ENCODE assay signal across 19 cellular contexts in the genomic region with DNA sequence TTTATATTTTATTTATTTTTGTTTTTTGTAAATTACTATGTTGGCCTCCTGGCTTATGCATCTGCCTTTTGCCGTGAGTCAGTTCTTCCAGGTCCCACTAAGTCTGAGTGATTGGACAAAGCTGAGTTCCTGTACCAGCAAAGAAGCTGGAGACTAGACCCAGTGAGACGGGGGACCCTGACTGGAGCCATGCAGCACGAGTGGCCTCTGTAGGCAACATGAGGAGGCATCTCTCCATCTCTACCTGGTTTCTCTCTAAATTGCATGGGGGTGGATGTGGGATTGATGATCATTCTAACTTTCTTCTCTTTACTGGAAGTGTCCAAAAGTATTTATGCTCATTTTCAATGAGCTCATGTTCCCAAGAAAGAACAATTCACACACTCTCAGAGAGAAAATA.
DNase-seq lines count a peak whose midpoint lies in the region; ATAC-seq, FAIRE-seq and TF ChIP-seq lines count a peak whose summit lies in the region.
"Had no signal": no experiment of that assay in that cellular context is flagged by ENCODE, and none has a peak within 500 bp of the region (broad histone marks: within the 10 kb centered on the region; RNA-seq: fewer than 3 reads in every experiment).

No MANE protein-coding gene starts in this region.

- in situ Hi-C loops in Panc1 (cut with HindIII; ENCODE audit: low pct_unique_long_range_greater_than_20kb, low sequenced_read_pairs): no loop called here

- H3K9me2 ChIP-seq in HCT116 (ENCODE audit: insufficient read depth): no peaks in the 10 kb centered on the region

- no peaks in the 10 kb centered on the region for H3K36me3 ChIP-seq in HCT116 (ENCODE audit: control insufficient read depth in 1 of 2, insufficient read depth in 2 of 2, low read length in 2 of 2)
- no peaks in the 10 kb centered on the region for H3K36me3 ChIP-seq in Panc1 (ENCODE audit: control insufficient read depth, insufficient read depth, low read length)
- no peaks in the 10 kb centered on the region for H3K36me3 ChIP-seq in A673 (ENCODE audit: insufficient read depth, low read length, poor library complexity, severe bottlenecking)

- H4K20me1 ChIP-seq in HCT116 (ENCODE audit: insufficient read depth): no peaks in the 10 kb centered on the region

- H3K27me3 ChIP-seq in HCT116 (ENCODE audit: insufficient read depth, low read length): peaks cover 13% of the 10 kb centered on the region; the same call in 1 of the 2 replicates
- no peaks in the 10 kb centered on the region for H3K27me3 ChIP-seq in Panc1 (ENCODE audit: control insufficient read depth, insufficient read depth, low read length)
- H3K27me3 ChIP-seq in A673 (replicated peaks; ENCODE audit: insufficient read depth, low read depth, low read length, poor library complexity): no peaks in the 10 kb centered on the region

- H3K79me2 ChIP-seq in HCT116 (ENCODE audit: insufficient read depth, low read length): no peaks in the 10 kb centered on the region

- H3K4me3 ChIP-seq in HCT116 (replicated peaks in 1 of 2; ENCODE audit: low read depth in 1 of 2, low read length in 2 of 2) (no peak overlapping the region), Panc1 (ENCODE audit: low read depth in 2 of 2, low read length in 2 of 2) (no peak overlapping the region), epithelial cell of proximal tubule (ENCODE audit: low read depth, low read length) (no peak overlapping the region), A673 (ENCODE audit: low read depth, low read length, poor library complexity, severe bottlenecking) (no peak overlapping the region)
- H3K4me3 ChIP-seq: smooth muscle cell had no signal

- intact Hi-C loops in HCT116 (cut with micrococcal nuclease) (loop anchor here (10.0 kb wide), 1 partner anchor 623 kb away; no protein-coding TSS in a partner anchor), Panc1 (cut with micrococcal nuclease; ENCODE audit: unreplicated experiment) (no loop called here), A673 (cut with micrococcal nuclease; ENCODE audit: unreplicated experiment) (no loop called here)

- no peak for TF ChIP-seq POLR2A in HCT116 (IDR thresholded peaks at IDR 0.05; ENCODE audit: borderline replicate concordance, extremely low read depth, insufficient read depth, insufficient read length)

- H3K4me1 ChIP-seq in HCT116 (ENCODE audit: control insufficient read depth in 1 of 2, insufficient read depth in 2 of 2, low read length in 2 of 2) (no peaks in the 10 kb centered on the region), Panc1 (ENCODE audit: control insufficient read depth, insufficient read depth, low read length) (no peaks in the 10 kb centered on the region), A673 (ENCODE audit: insufficient read depth, low read length, poor library complexity, severe bottlenecking) (no peaks in the 10 kb centered on the region)

- no peak; the same call in 1 of the 2 replicates for ATAC-seq in HCT116
- no peak for ATAC-seq in Panc1
- ATAC-seq in GM21423 (IDR thresholded peaks at IDR 0.05; ENCODE audit: unreplicated experiment): no peak
- ATAC-seq in HG03280 (IDR thresholded peaks at IDR 0.05; ENCODE audit: unreplicated experiment): no peak
- ATAC-seq: stimulated activated naive B cell treated with anti-CD40 and anti-IgM and Interleukin-4, amounts not matched to agents 10 μg/mL and 1 μg/mL and 100 μg/mL, for 72 hours had no signal

- no peak for DNase-seq in D721Med (ENCODE audit: insufficient read length, low spot score)
- no peak for DNase-seq in HCT116 (ENCODE audit: low read depth, low spot score)
- DNase-seq in Panc1 (ENCODE audit: low read depth, low spot score): no peak
- no peak for DNase-seq in epithelial cell of proximal tubule (ENCODE audit: low read depth)
- no peak for DNase-seq in A673 (ENCODE audit: low spot score)
- DNase-seq in NCI-H526 treated with DMSO at 0.1 percent for 48 hours (lab: John Stamatoyannopoulos, UW): no peak
- DNase-seq: activated CD8-positive, alpha-beta memory T cell treated with anti-CD3 and anti-CD28 coated beads, Interleukin-2, amount 50 U/mL, for 48 hours; NCI-H1048; NCI-H2029 treated with DMSO at 0.1 percent for 48 hours; NCI-H226; NCI-H82; stimulated activated naive B cell treated with anti-CD40 and anti-IgM and Interleukin-4, amounts not matched to agents 10 μg/mL and 1 μg/mL and 100 μg/mL, for 72 hours; T-helper 9 cell had no signal

- POLR2A ChIA-PET in HCT116 (lab: Charles Lee) (no interaction called here), Panc1 (lab: Charles Lee) (no interaction called here), A673 (lab: Charles Lee; ENCODE audit: low non-redundant PET) (no interaction called here)

- no peaks in the 10 kb centered on the region for H3K9me3 ChIP-seq in HCT116 (ENCODE audit: control insufficient read depth in 1 of 2, insufficient read depth in 1 of 2, low read depth in 1 of 2, low read length in 2 of 2)
- H3K9me3 ChIP-seq in Panc1 (ENCODE audit: control insufficient read depth, insufficient read depth, low read depth, low read length): no peaks in the 10 kb centered on the region
- no peaks in the 10 kb centered on the region for H3K9me3 ChIP-seq in A673 (ENCODE audit: low read depth, low read length, poor library complexity, severe bottlenecking)

- BruUV-seq in HCT116 (replicated peaks; lab: Mats Ljungman, UMichigan) (no TSS peak), Panc1 (replicated peaks; lab: Mats Ljungman, UMichigan) (no TSS peak), A673 (replicated peaks; lab: Mats Ljungman, UMichigan) (no TSS peak)

- TF ChIP-seq RAD21 in HCT116 (IDR thresholded peaks at IDR 0.05; ENCODE audit: low read depth): 0 out of 2 replicates have a peak, but pooled peaks have one; percentile 13

- no peak overlapping the region for H3K27ac ChIP-seq in HCT116 (ENCODE audit: low read depth, low read length)
- no peak overlapping the region for H3K27ac ChIP-seq in Panc1 (ENCODE audit: low read length)
- H3K27ac ChIP-seq in A673 (ENCODE audit: low read depth, low read length, poor library complexity, severe bottlenecking): no peak overlapping the region
- H3K27ac ChIP-seq: KMS-11 had no signal

- no peak for FAIRE-seq in D721Med (lab: Jason Lieb, UNC)
- FAIRE-seq: colon, endometrium had no signal

- RAD21 ChIA-PET in HCT116 (lab: Charles Lee; ENCODE audit: low non-redundant PET in 1 of 2, low total read pairs in 2 of 2, uncharacterized antibody in 2 of 2, unreplicated experiment in 2 of 2): no interaction called here

- H3K9ac ChIP-seq in HCT116 (ENCODE audit: low read length): no peak overlapping the region
- H3K9ac ChIP-seq: KMS-11 had no signal

- TF ChIP-seq CTCF in D721Med (IDR thresholded peaks at IDR 0.05; ENCODE audit: insufficient read depth, missing control alignments) (peak; percentile 4), HCT116 (IDR thresholded peaks at IDR 0.05 in 2 of 3, conservative IDR thresholded peaks at IDR 0.05 in 1 of 3; ENCODE audit: borderline replicate concordance in 1 of 3, insufficient read depth in 1 of 3, low read depth in 2 of 3, low read length in 2 of 3) (no peak; a peak in 1 of 6 replicates), Panc1 (IDR thresholded peaks at IDR 0.05) (peak; percentile 34), epithelial cell of proximal tubule (conservative IDR thresholded peaks at IDR 0.05; ENCODE audit: low read depth, low read length) (peak; percentile 33), A673 (conservative IDR thresholded peaks at IDR 0.05; ENCODE audit: low read depth, low read length) (no peak)

- CTCF ChIA-PET in HCT116 (lab: Charles Lee) (no interaction called here), Panc1 (lab: Charles Lee) (no interaction called here), A673 (lab: Charles Lee) (no interaction called here)

- H2AFZ ChIP-seq in HCT116 (ENCODE audit: low read depth, low read length, poor library complexity, severe bottlenecking): no peak overlapping the region

- no peak overlapping the region for H3K4me2 ChIP-seq in HCT116 (ENCODE audit: low read length)
- H3K4me2 ChIP-seq: KMS-11, smooth muscle cell had no signal

TF ChIP-seq in HCT116, 20 proteins besides CTCF, POLR2A, EP300 and RAD21 (continues in another document):
- no peak for TF ChIP-seq POLR2AphosphoS5 (IDR thresholded peaks at IDR 0.05; ENCODE audit: low read depth, low read length)
- TF ChIP-seq CEBPB (IDR thresholded peaks at IDR 0.05; ENCODE audit: low read depth): no peak
- TF ChIP-seq, protein P1, sequence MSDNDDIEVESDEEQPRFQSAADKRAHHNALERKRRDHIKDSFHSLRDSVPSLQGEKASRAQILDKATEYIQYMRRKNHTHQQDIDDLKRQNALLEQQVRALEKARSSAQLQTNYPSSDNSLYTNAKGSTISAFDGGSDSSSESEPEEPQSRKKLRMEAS (IDR thresholded peaks at IDR 0.05): no peak
- no peak for TF ChIP-seq ELF1 (IDR thresholded peaks at IDR 0.05; ENCODE audit: borderline replicate concordance, low read depth)
- no peak for TF ChIP-seq YY1 (IDR thresholded peaks at IDR 0.05; ENCODE audit: extremely low read depth, insufficient replicate concordance, low read depth, low read length)
- TF ChIP-seq EZH2phosphoT487 (IDR thresholded peaks at IDR 0.05; ENCODE audit: borderline replicate concordance): no peak
- no peak for TF ChIP-seq ZNF274 (IDR thresholded peaks at IDR 0.05; ENCODE audit: low read depth, low read length)
- TF ChIP-seq FOSL1 (IDR thresholded peaks at IDR 0.05; ENCODE audit: low read depth): no peak
- no peak for TF ChIP-seq TCF7L2 (IDR thresholded peaks at IDR 0.05; ENCODE audit: borderline replicate concordance, extremely low read depth, insufficient read depth, insufficient read length)
- TF ChIP-seq, protein P2, sequence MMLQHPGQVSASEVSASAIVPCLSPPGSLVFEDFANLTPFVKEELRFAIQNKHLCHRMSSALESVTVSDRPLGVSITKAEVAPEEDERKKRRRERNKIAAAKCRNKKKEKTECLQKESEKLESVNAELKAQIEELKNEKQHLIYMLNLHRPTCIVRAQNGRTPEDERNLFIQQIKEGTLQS (IDR thresholded peaks at IDR 0.05): no peak
- TF ChIP-seq, protein P3, sequence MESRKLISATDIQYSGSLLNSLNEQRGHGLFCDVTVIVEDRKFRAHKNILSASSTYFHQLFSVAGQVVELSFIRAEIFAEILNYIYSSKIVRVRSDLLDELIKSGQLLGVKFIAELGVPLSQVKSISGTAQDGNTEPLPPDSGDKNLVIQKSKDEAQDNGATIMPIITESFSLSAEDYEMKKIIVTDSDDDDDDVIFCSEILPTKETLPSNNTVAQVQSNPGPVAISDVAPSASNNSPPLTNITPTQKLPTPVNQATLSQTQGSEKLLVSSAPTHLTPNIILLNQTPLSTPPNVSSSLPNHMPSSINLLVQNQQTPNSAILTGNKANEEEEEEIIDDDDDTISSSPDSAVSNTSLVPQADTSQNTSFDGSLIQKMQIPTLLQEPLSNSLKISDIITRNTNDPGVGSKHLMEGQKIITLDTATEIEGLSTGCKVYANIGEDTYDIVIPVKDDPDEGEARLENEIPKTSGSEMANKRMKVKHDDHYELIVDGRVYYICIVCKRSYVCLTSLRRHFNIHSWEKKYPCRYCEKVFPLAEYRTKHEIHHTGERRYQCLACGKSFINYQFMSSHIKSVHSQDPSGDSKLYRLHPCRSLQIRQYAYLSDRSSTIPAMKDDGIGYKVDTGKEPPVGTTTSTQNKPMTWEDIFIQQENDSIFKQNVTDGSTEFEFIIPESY (IDR thresholded peaks at IDR 0.05; ENCODE audit: extremely low read depth, insufficient replicate concordance, low read length): no peak
- no peak for TF ChIP-seq SIN3A (IDR thresholded peaks at IDR 0.05; ENCODE audit: low read depth)
- no peak for TF ChIP-seq JUND (IDR thresholded peaks at IDR 0.05)

Comparison
In these comparisons a context has a peak if more than half of its experiments do, and no peak if none do; other contexts are left out.
1. CTCF ChIP-seq: peak in D721Med (single experiment), Panc1 (single experiment) and epithelial cell of proximal tubule (single experiment); none in HCT116 (0 of 3) and A673 (single experiment).